ENCODE assay signal across 1 cellular context in genomic region chr10:1559311-1559710, GRCh38.
TF ChIP-seq lines count a peak whose summit lies in the region.

No MANE protein-coding gene starts in this region.

TF ChIP-seq in WTC11, 78 proteins besides CTCF, POLR2A, EP300 and RAD21 (continued from another document):
- TF ChIP-seq AFF4 (CRISPR knock-in tag; IDR thresholded peaks at IDR 0.05; ENCODE audit: borderline replicate concordance) = no peak
